27 cellular contexts compared by ENCODE assay signal in genomic region chr7:102101926-102102325, GRCh38.
"Had no signal": no experiment of that assay in that cellular context is flagged by ENCODE, and none has a peak within 500 bp of the region (broad histone marks: within the 10 kb centered on the region; RNA-seq: fewer than 3 reads in every experiment).

No MANE protein-coding gene starts in this region.

- H3K36me3 ChIP-seq: cardiac muscle cell, pancreas, prostate gland, uterus had no signal

- H3K9me3 ChIP-seq: ascending aorta, esophagus squamous epithelium, left ventricle myocardium inferior, mucosa of descending colon, neutrophil, pancreas, prostate gland, testis, uterus had no signal

- DNase-seq: activated CD4-positive, alpha-beta T cell treated with anti-CD3 and anti-CD28 coated beads for 1 hour; activated CD4-positive, alpha-beta T cell treated with anti-CD3 and anti-CD28 coated beads, Interleukin-2, amount 10 ng/mL, durations not matched to agents 7 days and 5 days; activated CD8-positive, alpha-beta T cell treated with anti-CD3 and anti-CD28 coated beads for 36 hours; activated naive CD4-positive, alpha-beta T cell treated with Interleukin-2 at 50 U/mL for 16 hours; activated T-cell treated with anti-CD3 and anti-CD28 coated beads, Interleukin-2, amount 50 U/mL, for 4 hours; esophagus squamous epithelium; foreskin melanocyte; left ventricle myocardium inferior; mucosa of descending colon; pancreas; retina; stimulated activated CD4-positive, alpha-beta T cell treated with anti-CD3 and anti-CD28 coated beads, Interleukin-12 subunit alpha, Interleukin-12 subunit beta, amount 100 ng/mL, for 4 hours; stimulated activated CD4-positive, alpha-beta T cell treated with anti-CD3 and anti-CD28 coated beads, Interleukin-4, amount 100 ng/mL, for 1 hour; stimulated activated naive CD8-positive, alpha-beta T cell treated with anti-CD3 and anti-CD28 coated beads, Interleukin-15, Interleukin-2, amounts not matched to agents 100 U/mL and 50 U/mL, for 24 hours; T-helper 2 cell; testis; uterus had no signal

- H3K4me1 ChIP-seq: ascending aorta, left ventricle myocardium inferior, pancreas, prostate gland, testis, uterus had no signal

- H3K27ac ChIP-seq: ascending aorta, cardiac muscle cell, esophagus squamous epithelium, left ventricle myocardium inferior, neutrophil, pancreas, prostate gland, skin epidermis, testis, uterus had no signal

- H3K27ac Mint-ChIP-seq: activated CD4-positive, alpha-beta T cell treated with anti-CD3 and anti-CD28 coated beads, Interleukin-2, amount 10 ng/mL, durations not matched to agents 7 days and 5 days; activated CD8-positive, alpha-beta T cell treated with anti-CD3 and anti-CD28 coated beads for 36 hours; activated naive CD8-positive, alpha-beta T cell; activated T-helper 2 cell treated with anti-CD3 and anti-CD28 coated beads, Interferon-gamma antibody, Interleukin-2, Interleukin-4, amounts not matched to agents 10 μg/mL and 5 μg/mL and 100 μg/mL, durations not matched to agents 14 hours and 24 hours and 36 hours; brain; natural killer cell treated with Interleukin-12 subunit alpha and Interleukin-12 subunit beta and Interleukin-15 and Interleukin-18, amount 100 ng/mL, for 72 hours had no signal

- H3K4me3 Mint-ChIP-seq: activated CD4-positive, alpha-beta T cell treated with anti-CD3 and anti-CD28 coated beads, Interleukin-2, amount 10 ng/mL, durations not matched to agents 7 days and 5 days; activated CD8-positive, alpha-beta T cell treated with anti-CD3 and anti-CD28 coated beads for 36 hours; activated naive CD8-positive, alpha-beta T cell; activated T-cell treated with anti-CD3 and anti-CD28 coated beads, Interleukin-2, amount 50 U/mL, for 4 hours; brain; natural killer cell treated with Interleukin-12 subunit alpha and Interleukin-12 subunit beta and Interleukin-15 and Interleukin-18, amount 100 ng/mL, for 72 hours had no signal

- H3K27me3 ChIP-seq: ascending aorta, cardiac muscle cell, esophagus squamous epithelium, neutrophil, pancreas, testis, uterus had no signal

- H3K9me3 Mint-ChIP-seq: activated CD4-positive, alpha-beta T cell treated with anti-CD3 and anti-CD28 coated beads, Interleukin-2, amount 10 ng/mL, durations not matched to agents 7 days and 5 days; activated CD8-positive, alpha-beta T cell treated with anti-CD3 and anti-CD28 coated beads for 36 hours; activated T-cell treated with anti-CD3 and anti-CD28 coated beads, Interleukin-2, amount 50 U/mL, for 4 hours; activated T-helper 2 cell treated with anti-CD3 and anti-CD28 coated beads, Interferon-gamma antibody, Interleukin-2, Interleukin-4, amounts not matched to agents 10 μg/mL and 5 μg/mL and 100 μg/mL, durations not matched to agents 14 hours and 24 hours and 36 hours; brain; natural killer cell treated with Interleukin-12 subunit alpha and Interleukin-12 subunit beta and Interleukin-15 and Interleukin-18, amount 100 ng/mL, for 72 hours had no signal

- ATAC-seq: activated CD8-positive, alpha-beta T cell treated with anti-CD3 and anti-CD28 coated beads for 36 hours; activated T-cell treated with anti-CD3 and anti-CD28 coated beads, Interleukin-2, amount 50 U/mL, for 4 hours; mucosa of descending colon; pancreas; stimulated activated naive CD8-positive, alpha-beta T cell treated with anti-CD3 and anti-CD28 coated beads, Interleukin-15, Interleukin-2, amounts not matched to agents 100 U/mL and 50 U/mL, for 24 hours had no signal

- H3K4me1 Mint-ChIP-seq: activated CD4-positive, alpha-beta T cell treated with anti-CD3 and anti-CD28 coated beads, Interleukin-2, amount 10 ng/mL, durations not matched to agents 7 days and 5 days had no signal

- H3K27me3 Mint-ChIP-seq: activated CD4-positive, alpha-beta T cell treated with anti-CD3 and anti-CD28 coated beads, Interleukin-2, amount 10 ng/mL, durations not matched to agents 7 days and 5 days; activated CD8-positive, alpha-beta T cell treated with anti-CD3 and anti-CD28 coated beads for 36 hours; activated naive CD8-positive, alpha-beta T cell; brain; natural killer cell treated with Interleukin-12 subunit alpha and Interleukin-12 subunit beta and Interleukin-15 and Interleukin-18, amount 100 ng/mL, for 72 hours had no signal

- H3K4me3 ChIP-seq: ascending aorta, cardiac muscle cell, esophagus squamous epithelium, left ventricle myocardium inferior, lung, mucosa of descending colon, pancreas, prostate gland, skin epidermis, testis, uterus had no signal
